ENCODE assay signal across 1 cellular context in the genomic region with DNA sequence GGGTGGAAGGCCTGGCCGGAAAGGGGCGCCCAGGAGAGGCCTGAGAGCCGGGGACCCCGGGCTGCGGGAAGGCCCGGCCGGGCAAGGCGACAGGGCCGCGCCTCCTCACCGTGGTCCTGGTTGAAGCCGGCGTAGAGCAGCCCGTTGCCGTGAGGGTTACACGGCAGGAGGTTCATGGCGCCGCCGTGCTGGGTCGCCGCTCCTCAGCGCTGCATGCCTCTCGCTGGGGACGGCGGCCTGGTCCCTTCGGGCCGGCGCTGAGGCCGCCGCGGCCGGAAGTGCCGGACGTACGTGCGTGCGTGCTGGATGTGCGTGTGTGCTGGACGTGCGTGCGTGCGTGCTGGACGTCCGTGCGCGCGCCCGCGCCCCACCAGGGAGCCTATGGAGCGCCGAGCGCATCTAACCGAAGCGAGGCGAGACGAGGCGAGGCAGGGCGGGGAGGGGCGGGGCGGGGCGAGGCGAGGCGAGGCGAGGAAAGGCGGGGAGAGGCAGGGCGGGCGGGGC.
TF ChIP-seq lines count a peak whose summit lies in the region.

WDR45B (minus strand) TSS at position 280 of the 504 bp plus-strand sequence; CDS start at position 176, 104 bp downstream.

TF ChIP-seq in HepG2, 621 proteins besides CTCF, POLR2A, EP300 and RAD21 (continued from another document and continues in another):
- TF ChIP-seq, protein P1, sequence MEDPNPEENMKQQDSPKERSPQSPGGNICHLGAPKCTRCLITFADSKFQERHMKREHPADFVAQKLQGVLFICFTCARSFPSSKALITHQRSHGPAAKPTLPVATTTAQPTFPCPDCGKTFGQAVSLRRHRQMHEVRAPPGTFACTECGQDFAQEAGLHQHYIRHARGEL (CRISPR knock-in tag; IDR thresholded peaks at IDR 0.05) = no peak
- TF ChIP-seq ZNF703 (CRISPR knock-in tag; IDR thresholded peaks at IDR 0.05; ENCODE audit: borderline replicate concordance) = no peak
- TF ChIP-seq ZNF674 (CRISPR knock-in tag; IDR thresholded peaks at IDR 0.05; ENCODE audit: low read depth) = peak; percentile 96; the same call in 1 of the 2 replicates
- TF ChIP-seq THAP9 (CRISPR knock-in tag; IDR thresholded peaks at IDR 0.05; ENCODE audit: borderline replicate concordance) = peak; percentile 76
- no peak for TF ChIP-seq SIX1 (CRISPR knock-in tag; IDR thresholded peaks at IDR 0.05; ENCODE audit: borderline replicate concordance)
- no peak for TF ChIP-seq RFXAP (CRISPR knock-in tag; IDR thresholded peaks at IDR 0.05; ENCODE audit: borderline replicate concordance)
- TF ChIP-seq, protein P2, sequence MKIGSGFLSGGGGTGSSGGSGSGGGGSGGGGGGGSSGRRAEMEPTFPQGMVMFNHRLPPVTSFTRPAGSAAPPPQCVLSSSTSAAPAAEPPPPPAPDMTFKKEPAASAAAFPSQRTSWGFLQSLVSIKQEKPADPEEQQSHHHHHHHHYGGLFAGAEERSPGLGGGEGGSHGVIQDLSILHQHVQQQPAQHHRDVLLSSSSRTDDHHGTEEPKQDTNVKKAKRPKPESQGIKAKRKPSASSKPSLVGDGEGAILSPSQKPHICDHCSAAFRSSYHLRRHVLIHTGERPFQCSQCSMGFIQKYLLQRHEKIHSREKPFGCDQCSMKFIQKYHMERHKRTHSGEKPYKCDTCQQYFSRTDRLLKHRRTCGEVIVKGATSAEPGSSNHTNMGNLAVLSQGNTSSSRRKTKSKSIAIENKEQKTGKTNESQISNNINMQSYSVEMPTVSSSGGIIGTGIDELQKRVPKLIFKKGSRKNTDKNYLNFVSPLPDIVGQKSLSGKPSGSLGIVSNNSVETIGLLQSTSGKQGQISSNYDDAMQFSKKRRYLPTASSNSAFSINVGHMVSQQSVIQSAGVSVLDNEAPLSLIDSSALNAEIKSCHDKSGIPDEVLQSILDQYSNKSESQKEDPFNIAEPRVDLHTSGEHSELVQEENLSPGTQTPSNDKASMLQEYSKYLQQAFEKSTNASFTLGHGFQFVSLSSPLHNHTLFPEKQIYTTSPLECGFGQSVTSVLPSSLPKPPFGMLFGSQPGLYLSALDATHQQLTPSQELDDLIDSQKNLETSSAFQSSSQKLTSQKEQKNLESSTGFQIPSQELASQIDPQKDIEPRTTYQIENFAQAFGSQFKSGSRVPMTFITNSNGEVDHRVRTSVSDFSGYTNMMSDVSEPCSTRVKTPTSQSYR (CRISPR knock-in tag; IDR thresholded peaks at IDR 0.05; ENCODE audit: borderline replicate concordance) = peak; percentile 48; the same call in 1 of the 2 replicates
- no peak for TF ChIP-seq IRF1 (CRISPR knock-in tag; IDR thresholded peaks at IDR 0.05; ENCODE audit: low read depth)
- TF ChIP-seq NFIB (CRISPR knock-in tag; IDR thresholded peaks at IDR 0.05; ENCODE audit: borderline replicate concordance) = no peak
- TF ChIP-seq HOXA9 (CRISPR knock-in tag; IDR thresholded peaks at IDR 0.05; ENCODE audit: borderline replicate concordance) = peak; percentile 33; the same call in 1 of the 2 replicates
- TF ChIP-seq IKZF5 (CRISPR knock-in tag; IDR thresholded peaks at IDR 0.05) = peak; percentile 68
- peak; percentile 83 for TF ChIP-seq ZNF414 (CRISPR knock-in tag; IDR thresholded peaks at IDR 0.05)
- TF ChIP-seq TBL1XR1 (IDR thresholded peaks at IDR 0.05; ENCODE audit: borderline replicate concordance, low read length, partially characterized antibody) = peak; percentile 66
- TF ChIP-seq MBD4 (IDR thresholded peaks at IDR 0.05; ENCODE audit: borderline replicate concordance, low read length) = no peak
- no peak for TF ChIP-seq MYNN (CRISPR knock-in tag; IDR thresholded peaks at IDR 0.05; ENCODE audit: low read depth)
- TF ChIP-seq, protein P3, sequence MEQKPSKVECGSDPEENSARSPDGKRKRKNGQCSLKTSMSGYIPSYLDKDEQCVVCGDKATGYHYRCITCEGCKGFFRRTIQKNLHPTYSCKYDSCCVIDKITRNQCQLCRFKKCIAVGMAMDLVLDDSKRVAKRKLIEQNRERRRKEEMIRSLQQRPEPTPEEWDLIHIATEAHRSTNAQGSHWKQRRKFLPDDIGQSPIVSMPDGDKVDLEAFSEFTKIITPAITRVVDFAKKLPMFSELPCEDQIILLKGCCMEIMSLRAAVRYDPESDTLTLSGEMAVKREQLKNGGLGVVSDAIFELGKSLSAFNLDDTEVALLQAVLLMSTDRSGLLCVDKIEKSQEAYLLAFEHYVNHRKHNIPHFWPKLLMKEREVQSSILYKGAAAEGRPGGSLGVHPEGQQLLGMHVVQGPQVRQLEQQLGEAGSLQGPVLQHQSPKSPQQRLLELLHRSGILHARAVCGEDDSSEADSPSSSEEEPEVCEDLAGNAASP (CRISPR knock-in tag; IDR thresholded peaks at IDR 0.05; ENCODE audit: borderline replicate concordance) = 0 out of 2 replicates have a peak, but pooled peaks have one; percentile 17
- peak; percentile 56; the same call in 1 of the 2 replicates for TF ChIP-seq TFAP4 (IDR thresholded peaks at IDR 0.05; ENCODE audit: borderline replicate concordance, low read depth)
- TF ChIP-seq CSRNP2 (CRISPR knock-in tag; conservative IDR thresholded peaks at IDR 0.05; ENCODE audit: low read depth) = no peak
- TF ChIP-seq ZNF678 (CRISPR knock-in tag; IDR thresholded peaks at IDR 0.05) = peak; percentile 89; the same call in 1 of the 2 replicates
- TF ChIP-seq MED1 (CRISPR knock-in tag; IDR thresholded peaks at IDR 0.05) = peak; percentile 79; the same call in 1 of the 2 replicates
- TF ChIP-seq ZNF784 (CRISPR knock-in tag; IDR thresholded peaks at IDR 0.05; ENCODE audit: borderline replicate concordance) = no peak
- no peak for TF ChIP-seq PLRG1 (conservative IDR thresholded peaks at IDR 0.05)
- TF ChIP-seq, protein P4, sequence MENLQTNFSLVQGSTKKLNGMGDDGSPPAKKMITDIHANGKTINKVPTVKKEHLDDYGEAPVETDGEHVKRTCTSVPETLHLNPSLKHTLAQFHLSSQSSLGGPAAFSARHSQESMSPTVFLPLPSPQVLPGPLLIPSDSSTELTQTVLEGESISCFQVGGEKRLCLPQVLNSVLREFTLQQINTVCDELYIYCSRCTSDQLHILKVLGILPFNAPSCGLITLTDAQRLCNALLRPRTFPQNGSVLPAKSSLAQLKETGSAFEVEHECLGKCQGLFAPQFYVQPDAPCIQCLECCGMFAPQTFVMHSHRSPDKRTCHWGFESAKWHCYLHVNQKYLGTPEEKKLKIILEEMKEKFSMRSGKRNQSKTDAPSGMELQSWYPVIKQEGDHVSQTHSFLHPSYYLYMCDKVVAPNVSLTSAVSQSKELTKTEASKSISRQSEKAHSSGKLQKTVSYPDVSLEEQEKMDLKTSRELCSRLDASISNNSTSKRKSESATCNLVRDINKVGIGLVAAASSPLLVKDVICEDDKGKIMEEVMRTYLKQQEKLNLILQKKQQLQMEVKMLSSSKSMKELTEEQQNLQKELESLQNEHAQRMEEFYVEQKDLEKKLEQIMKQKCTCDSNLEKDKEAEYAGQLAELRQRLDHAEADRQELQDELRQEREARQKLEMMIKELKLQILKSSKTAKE (CRISPR knock-in tag; IDR thresholded peaks at IDR 0.05; ENCODE audit: borderline replicate concordance) = peak; percentile 40; the same call in 1 of the 2 replicates
- TF ChIP-seq MEF2D (CRISPR knock-in tag; IDR thresholded peaks at IDR 0.05) = no peak; the same call in 1 of the 2 replicates
- peak; percentile 73 for TF ChIP-seq ZNF296 (CRISPR knock-in tag; conservative IDR thresholded peaks at IDR 0.05)
- peak; percentile 90 for TF ChIP-seq ZNF232 (CRISPR knock-in tag; IDR thresholded peaks at IDR 0.05; ENCODE audit: borderline replicate concordance)
- no peak for TF ChIP-seq ZNF10 (CRISPR knock-in tag; IDR thresholded peaks at IDR 0.05; ENCODE audit: borderline replicate concordance, low read depth)
- TF ChIP-seq ISX (CRISPR knock-in tag; conservative IDR thresholded peaks at IDR 0.05) = no peak; the same call in 1 of the 2 replicates
- peak; percentile 75; the same call in 1 of the 2 replicates for TF ChIP-seq ZBTB2 (CRISPR knock-in tag; IDR thresholded peaks at IDR 0.05; ENCODE audit: low read depth)
- peak; percentile 21; the same call in 1 of the 2 replicates for TF ChIP-seq E2F1 (CRISPR knock-in tag; IDR thresholded peaks at IDR 0.05)
- no peak for TF ChIP-seq DNMT3B (CRISPR knock-in tag; conservative IDR thresholded peaks at IDR 0.05)
- TF ChIP-seq ZFP1 (CRISPR knock-in tag; IDR thresholded peaks at IDR 0.05) = peak; percentile 24; the same call in 1 of the 2 replicates
